Comparison of ENCODE assay signal across 19 cellular contexts in the genomic region with DNA sequence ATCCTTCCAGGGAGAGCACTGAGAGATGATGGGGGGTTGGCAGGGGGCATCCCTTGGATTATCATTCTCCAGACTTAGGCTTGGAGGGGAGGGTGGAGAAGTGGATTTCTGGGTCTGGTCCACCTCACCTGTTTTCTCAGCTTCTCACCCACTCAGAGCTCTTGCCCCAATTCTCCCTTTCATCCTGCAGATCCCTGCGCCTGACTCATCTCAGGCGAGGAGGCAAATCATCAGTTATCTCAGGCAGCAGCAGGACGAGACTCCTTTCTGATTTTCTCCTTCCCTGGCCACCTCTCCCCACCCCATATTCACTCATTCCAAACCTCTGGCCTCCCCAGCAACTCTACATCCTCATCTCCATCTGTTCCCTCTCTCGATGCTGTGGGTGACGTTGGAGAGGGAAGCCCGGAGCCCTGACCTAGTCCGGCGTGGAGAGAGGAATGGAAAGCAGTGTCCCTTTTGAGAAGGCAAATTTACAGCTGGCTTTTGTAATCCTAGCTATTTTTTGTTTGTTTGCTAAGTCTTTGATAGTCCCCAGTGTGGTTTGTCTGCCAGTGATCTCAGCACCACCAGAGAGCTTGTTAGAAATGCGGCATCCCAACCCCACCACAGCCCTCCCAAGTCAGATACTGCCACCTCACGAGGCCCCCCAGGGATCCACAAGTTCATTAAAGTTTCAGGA. TPM values are rescaled to one million over a fixed set of nuclear protein-coding genes. Genes with fewer than 3 reads are reported as not detected.
DNase-seq lines count a peak whose midpoint lies in the region; ATAC-seq and TF ChIP-seq lines count a peak whose summit lies in the region.
"Had no signal": no experiment of that assay in that cellular context is flagged by ENCODE, and none has a peak within 500 bp of the region (broad histone marks: within the 10 kb centered on the region; RNA-seq: fewer than 3 reads in every experiment).

No MANE protein-coding gene starts in this region.

- H4K20me1 ChIP-seq in osteoblast (ENCODE audit: insufficient read depth, low read length) = no peaks in the 10 kb centered on the region

- no peak overlapping the region for H3K27ac ChIP-seq in HEK293 (ENCODE audit: extremely low read depth, low read depth, low read length)
- no peak overlapping the region for H3K27ac ChIP-seq in naive thymus-derived CD4-positive, alpha-beta T cell (ENCODE audit: low read depth, low read length)
- no peak overlapping the region for H3K27ac ChIP-seq in osteoblast (ENCODE audit: low read depth, low read length)
- H3K27ac ChIP-seq: C4-2B, lower lobe of right lung, uterus, WERI-Rb-1 had no signal

- H3K36me3 ChIP-seq in HEK293 (ENCODE audit: control insufficient read depth in 2 of 2, insufficient read depth in 1 of 2, low read length in 2 of 2) (peaks cover 0 to 3% of the 10 kb centered on the region in 2 experiments; a peak in 1 of 3 replicates), osteoblast (ENCODE audit: insufficient read depth, low read length) (peaks cover 21% of the 10 kb centered on the region)
- H3K36me3 ChIP-seq in naive thymus-derived CD4-positive, alpha-beta T cell (ENCODE audit: control insufficient read depth in 2 of 3, insufficient read depth in 3 of 3, low read length in 3 of 3) = no peaks in the 10 kb centered on the region
- H3K36me3 ChIP-seq: uterus, WERI-Rb-1 had no signal

- H3K79me2 ChIP-seq in osteoblast (ENCODE audit: insufficient read depth, low read length) = no peaks in the 10 kb centered on the region

- H3K9me3 ChIP-seq in HEK293 (ENCODE audit: control insufficient read depth, insufficient read depth, low read depth, low read length) = no peaks in the 10 kb centered on the region
- H3K9me3 ChIP-seq in naive thymus-derived CD4-positive, alpha-beta T cell (ENCODE audit: control insufficient read depth in 2 of 3, low read length in 3 of 3) = no peaks in the 10 kb centered on the region
- no peaks in the 10 kb centered on the region for H3K9me3 ChIP-seq in osteoblast (ENCODE audit: low read depth, low read length)
- H3K9me3 ChIP-seq: lower lobe of right lung, uterus had no signal

- CTCF ChIA-PET in HEK293 (lab: Yijun Ruan, JAX) = interaction anchor here (0.7 kb wide), 1 partner anchor 29 kb away, joined by 4 read pairs; no protein-coding TSS in a partner anchor
- CTCF ChIA-PET in naive thymus-derived CD4-positive, alpha-beta T cell (lab: Charles Lee) = interaction anchor here (0.6 to 0.9 kb wide), 3 partner anchors 17 to 32 kb away, joined by 3 read pairs; partner anchors contain the start of gene TPT1

- POLR2A ChIA-PET in HEK293 (lab: Yijun Ruan, JAX) = no interaction called here
- POLR2A ChIA-PET in naive thymus-derived CD4-positive, alpha-beta T cell (lab: Charles Lee) = interaction anchor here (0.6 to 8.6 kb wide), 2 partner anchors 25 to 77 kb away, joined by 4 to 112 read pairs; partner anchors contain the start of gene TPT1

- H3K4me2 ChIP-seq in osteoblast (ENCODE audit: insufficient read depth, low read length) = no peak overlapping the region

- H3K27ac Mint-ChIP-seq in T-helper 2 cell treated with Interferon-gamma antibody and Interleukin-4, amounts not matched to agents 5 μg/mL and 100 μg/mL, for 36 hours = peak overlapping the region; percentile 68
- H3K27ac Mint-ChIP-seq in activated naive CD8-positive, alpha-beta T cell treated with anti-CD3 and anti-CD28 coated beads, Interleukin-2, amount 50 U/mL, for 24 hours = peak overlapping the region; percentile 20
- H3K27ac Mint-ChIP-seq in naive thymus-derived CD4-positive, alpha-beta T cell = peak overlapping the region; percentile 40 to 89 (median 75)
- H3K27ac Mint-ChIP-seq: stimulated activated naive CD8-positive, alpha-beta T cell treated with anti-CD3 and anti-CD28 coated beads, Interleukin-15, Interleukin-2, amounts not matched to agents 100 ng/mL and 50 ng/mL, for 24 hours had no signal

- peaks cover 8% of the 10 kb centered on the region for H3K9me3 Mint-ChIP-seq in T-helper 2 cell treated with Interferon-gamma antibody and Interleukin-4, amounts not matched to agents 5 μg/mL and 100 μg/mL, for 36 hours
- no peaks in the 10 kb centered on the region for H3K9me3 Mint-ChIP-seq in activated naive CD8-positive, alpha-beta T cell treated with anti-CD3 and anti-CD28 coated beads, Interleukin-2, amount 50 U/mL, for 24 hours
- H3K9me3 Mint-ChIP-seq in naive thymus-derived CD4-positive, alpha-beta T cell = peaks cover 0 to 10% (median 4%) of the 10 kb centered on the region in 11 donors
- H3K9me3 Mint-ChIP-seq: natural killer cell had no signal

- H3K36me3 Mint-ChIP-seq in T-helper 2 cell treated with Interferon-gamma antibody and Interleukin-4, amounts not matched to agents 5 μg/mL and 100 μg/mL, for 36 hours (ENCODE audit: low read depth) = peaks cover 50% of the 10 kb centered on the region
- H3K36me3 Mint-ChIP-seq in activated naive CD8-positive, alpha-beta T cell treated with anti-CD3 and anti-CD28 coated beads, Interleukin-2, amount 50 U/mL, for 24 hours (ENCODE audit: low read depth) = peaks cover 30% of the 10 kb centered on the region
- H3K36me3 Mint-ChIP-seq in naive thymus-derived CD4-positive, alpha-beta T cell = peaks cover 3 to 42% (median 28%) of the 10 kb centered on the region in 5 donors
- H3K36me3 Mint-ChIP-seq: natural killer cell had no signal

- intact Hi-C loops in naive thymus-derived CD4-positive, alpha-beta T cell (cut with micrococcal nuclease) = loop anchor here (5.0 to 10.0 kb wide), 2 partner anchors 33 to 930 kb away; no protein-coding TSS in a partner anchor

- no peak for ATAC-seq in activated naive CD8-positive, alpha-beta T cell treated with anti-CD3 and anti-CD28 coated beads, Interleukin-2, amount 50 U/mL, for 24 hours
- ATAC-seq in naive thymus-derived CD4-positive, alpha-beta T cell = no peak
- ATAC-seq in omental fat pad (ENCODE audit: low FRiP score) = no peak
- no peak for ATAC-seq in GM19328 (IDR thresholded peaks at IDR 0.05; ENCODE audit: unreplicated experiment)
- ATAC-seq: lower lobe of right lung, natural killer cell, Panc1 had no signal

- no peaks in the 10 kb centered on the region for H3K27me3 ChIP-seq in naive thymus-derived CD4-positive, alpha-beta T cell (ENCODE audit: control insufficient read depth in 2 of 2, insufficient read depth in 2 of 2, low read length in 2 of 2)
- no peaks in the 10 kb centered on the region for H3K27me3 ChIP-seq in osteoblast (ENCODE audit: insufficient read depth, low read length)
- H3K27me3 ChIP-seq: uterus had no signal

- no peak overlapping the region for H2AFZ ChIP-seq in osteoblast (ENCODE audit: low read length)

- H3K4me3 ChIP-seq in HEK293 (ENCODE audit: low read depth, low read length) (no peak overlapping the region), osteoblast (ENCODE audit: insufficient read depth, low read length) (no peak overlapping the region)
- H3K4me3 ChIP-seq in naive thymus-derived CD4-positive, alpha-beta T cell (ENCODE audit: low read length) = no peak overlapping the region
- H3K4me3 ChIP-seq: lower lobe of right lung, uterus had no signal

- H3K27me3 Mint-ChIP-seq in T-helper 2 cell treated with Interferon-gamma antibody and Interleukin-4, amounts not matched to agents 5 μg/mL and 100 μg/mL, for 36 hours (ENCODE audit: low read depth) = no peaks in the 10 kb centered on the region
- H3K27me3 Mint-ChIP-seq in activated naive CD8-positive, alpha-beta T cell treated with anti-CD3 and anti-CD28 coated beads, Interleukin-2, amount 50 U/mL, for 24 hours = no peaks in the 10 kb centered on the region
- no peaks in the 10 kb centered on the region for H3K27me3 Mint-ChIP-seq in naive thymus-derived CD4-positive, alpha-beta T cell
- H3K27me3 Mint-ChIP-seq: stimulated activated naive CD8-positive, alpha-beta T cell treated with anti-CD3 and anti-CD28 coated beads, Interleukin-15, Interleukin-2, amounts not matched to agents 100 ng/mL and 50 ng/mL, for 24 hours had no signal

- TF ChIP-seq CTCF in HEK293 (tag by site-specific recombination; IDR thresholded peaks at IDR 0.05) = no peak
- TF ChIP-seq CTCF in osteoblast (IDR thresholded peaks at IDR 0.05; ENCODE audit: extremely low read depth, low read depth, low read length) = no peak
- TF ChIP-seq CTCF in omental fat pad (IDR thresholded peaks at IDR 0.05) = no peak

- no peak for DNase-seq in T-helper 2 cell treated with Interferon-gamma antibody and Interleukin-4, amounts not matched to agents 5 μg/mL and 100 μg/mL, for 36 hours (ENCODE audit: low spot score)
- DNase-seq in T-helper 2 cell (no peak), osteoblast (ENCODE audit: insufficient read length, low spot score, missing footprints) (no peak), omental fat pad (ENCODE audit: low spot score) (no peak)
- DNase-seq in activated naive CD8-positive, alpha-beta T cell treated with anti-CD3 and anti-CD28 coated beads, Interleukin-2, amount 50 U/mL, for 24 hours = no peak
- no peak for DNase-seq in naive thymus-derived CD4-positive, alpha-beta T cell
- DNase-seq: central memory CD4-positive, alpha-beta T cell; EL; lower lobe of right lung; MV-4-11; natural killer cell; NCI-H526 treated with DMSO at 0.1 percent for 48 hours; uterus; WERI-Rb-1 had no signal

- H3K4me1 ChIP-seq in HEK293 (ENCODE audit: control insufficient read depth, insufficient read depth, low read length) (no peaks in the 10 kb centered on the region), osteoblast (ENCODE audit: insufficient read depth, low read length) (peaks cover 5% of the 10 kb centered on the region)
- peaks cover 19 to 22% of the 10 kb centered on the region in 2 donors for H3K4me1 ChIP-seq in naive thymus-derived CD4-positive, alpha-beta T cell (ENCODE audit: control insufficient read depth in 2 of 2, insufficient read depth in 2 of 2, low read length in 2 of 2)
- H3K4me1 ChIP-seq: uterus had no signal

- no peak overlapping the region for H3K4me3 Mint-ChIP-seq in T-helper 2 cell treated with Interferon-gamma antibody and Interleukin-4, amounts not matched to agents 5 μg/mL and 100 μg/mL, for 36 hours
- H3K4me3 Mint-ChIP-seq in activated naive CD8-positive, alpha-beta T cell treated with anti-CD3 and anti-CD28 coated beads, Interleukin-2, amount 50 U/mL, for 24 hours = no peak overlapping the region
- H3K4me3 Mint-ChIP-seq in naive thymus-derived CD4-positive, alpha-beta T cell = no peak overlapping the region
- H3K4me3 Mint-ChIP-seq: natural killer cell; stimulated activated naive CD8-positive, alpha-beta T cell treated with anti-CD3 and anti-CD28 coated beads, Interleukin-15, Interleukin-2, amounts not matched to agents 100 ng/mL and 50 ng/mL, for 24 hours had no signal

- H3K4me1 Mint-ChIP-seq in T-helper 2 cell treated with Interferon-gamma antibody and Interleukin-4, amounts not matched to agents 5 μg/mL and 100 μg/mL, for 36 hours (ENCODE audit: low read depth) = peaks cover 56% of the 10 kb centered on the region
- peaks cover 58% of the 10 kb centered on the region for H3K4me1 Mint-ChIP-seq in activated naive CD8-positive, alpha-beta T cell treated with anti-CD3 and anti-CD28 coated beads, Interleukin-2, amount 50 U/mL, for 24 hours
- peaks cover 36 to 66% (median 52%) of the 10 kb centered on the region in 7 donors for H3K4me1 Mint-ChIP-seq in naive thymus-derived CD4-positive, alpha-beta T cell

RNA-seq across cellular contexts. Expression of gene TPT1, which starts 24.0 kb away (rescaled TPM):
- total RNA-seq in naive thymus-derived CD4-positive, alpha-beta T cell = over 10,000 TPM in 2 of 5 experiments, 1,000 to 10,000 TPM in 3; 4,230 to 13,134 (median 7,796) TPM
- 1,000 to 10,000 TPM; 3,943 to 4,894 TPM for polyA plus RNA-seq in naive thymus-derived CD4-positive, alpha-beta T cell
- total RNA-seq in osteoblast = 2,232 and 2,713 TPM in 2 replicates
- 1,000 to 10,000 TPM; 3,407 to 5,053 (median 4,011) TPM for total RNA-seq in omental fat pad

RNA-seq across cellular contexts. Expression of gene SLC25A30, which starts 53.2 kb away (rescaled TPM):
- 10 to 100 TPM; 13.3 to 29.4 (median 23.6) TPM for total RNA-seq in naive thymus-derived CD4-positive, alpha-beta T cell
- 1 to 10 TPM; 1.7 to 2.1 TPM for polyA plus RNA-seq in naive thymus-derived CD4-positive, alpha-beta T cell
- total RNA-seq in osteoblast (11.2 TPM in 2 replicates), omental fat pad (10 to 100 TPM; 10.1 to 21.9 (median 11.9) TPM)

Comparison
In these comparisons a context has a peak if more than half of its experiments do, and no peak if none do; other contexts are left out.
1. H3K27ac Mint-ChIP-seq: peak in every context shown above with its lines; median percentile 75 in naive thymus-derived CD4-positive, alpha-beta T cell; 68 in T-helper 2 cell treated with Interferon-gamma antibody and Interleukin-4, amounts not matched to agents 5 μg/mL and 100 μg/mL, for 36 hours; 20 in activated naive CD8-positive, alpha-beta T cell treated with anti-CD3 and anti-CD28 coated beads, Interleukin-2, amount 50 U/mL, for 24 hours.